ENCODE assay signal across 8 cellular contexts in the genomic region with DNA sequence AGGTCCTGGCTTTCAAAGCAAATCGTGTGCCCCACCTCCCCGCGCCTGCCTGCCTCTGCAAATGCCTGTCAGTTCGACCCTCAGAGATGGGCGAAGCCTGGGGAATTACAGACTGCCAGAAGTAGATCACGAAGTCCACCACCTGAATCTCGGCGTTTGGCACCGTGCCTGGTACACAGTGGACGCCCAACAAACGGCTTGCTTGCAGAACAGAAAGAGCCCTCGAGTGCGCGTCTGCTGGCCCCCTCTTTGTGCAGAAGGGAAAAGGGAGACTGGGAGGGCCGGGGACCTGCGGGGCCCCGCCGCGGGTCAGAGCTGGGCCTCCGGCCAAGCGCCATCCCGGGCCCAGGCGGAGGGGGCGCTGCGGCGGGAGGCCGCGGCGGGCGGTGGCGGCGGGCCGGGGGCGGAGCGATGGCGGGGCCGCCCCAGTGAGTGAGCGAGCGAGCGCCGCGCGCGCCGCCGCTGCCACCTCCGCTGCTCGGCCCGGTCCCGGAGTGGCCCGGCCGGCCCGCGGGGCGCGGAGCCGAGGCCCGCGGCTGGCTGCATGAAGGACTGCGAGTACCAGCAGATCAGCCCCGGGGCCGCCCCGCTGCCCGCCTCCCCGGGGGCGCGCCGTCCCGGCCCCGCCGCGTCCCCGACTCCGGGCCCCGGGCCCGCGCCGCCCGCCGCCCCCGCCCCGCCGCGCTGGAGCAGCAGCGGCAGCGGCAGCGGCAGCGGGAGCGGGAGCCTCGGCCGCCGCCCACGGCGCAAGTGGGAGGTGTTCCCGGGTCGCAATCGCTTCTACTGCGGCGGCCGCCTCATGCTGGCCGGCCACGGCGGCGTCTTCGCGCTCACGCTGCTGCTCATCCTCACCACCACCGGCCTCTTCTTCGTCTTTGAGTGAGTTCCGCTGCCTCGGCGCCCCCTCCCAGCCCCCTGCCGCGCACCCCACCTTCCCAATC. TPM values are rescaled to one million over a fixed set of nuclear protein-coding genes. Genes with fewer than 3 reads are reported as not detected.
DNase-seq lines count a peak whose midpoint lies in the region; ATAC-seq and TF ChIP-seq lines count a peak whose summit lies in the region.

Gene ZDHHC18, plus strand, starts transcription at position 428 of the 941 bp plus-strand sequence. Its CDS starts 117 bp downstream, at position 545.

- CTCF ChIA-PET in HCT116 (lab: Charles Lee) = interaction anchor here (0.7 to 2.1 kb wide), 2 partner anchors 17 to 45 kb away, joined by 3 to 6 read pairs; no protein-coding TSS in a partner anchor

- peak in 2 of 3 experiments; percentile 31 to 47; a peak in 3 of 6 replicates for TF ChIP-seq CTCF in HCT116 (IDR thresholded peaks at IDR 0.05 in 2 of 3, conservative IDR thresholded peaks at IDR 0.05 in 1 of 3; ENCODE audit: borderline replicate concordance in 1 of 3, insufficient read depth in 1 of 3, low read depth in 2 of 3, low read length in 2 of 3)

- H3K36me3 ChIP-seq in HCT116 (ENCODE audit: control insufficient read depth in 1 of 2, insufficient read depth in 2 of 2, low read length in 2 of 2) (peaks cover 0 to 7% of the 10 kb centered on the region in 2 experiments; a peak in 1 of 4 replicates), iPS-20b (ENCODE audit: insufficient read depth, low read depth, low read length) (peaks cover 11% of the 10 kb centered on the region)

- DNase-seq in HCT116 (ENCODE audit: low read depth, low spot score) = no peak
- peak; percentile 67 for DNase-seq in NCI-H1092 treated with DMSO at 0.1 percent for 48 hours (lab: John Stamatoyannopoulos, UW)
- DNase-seq in UCSD-AML1 (lab: John Stamatoyannopoulos, UW; ENCODE audit: unreplicated experiment) = peak; percentile 73
- DNase-seq in T47D (ENCODE audit: low read depth in 1 of 2, low spot score in 1 of 2) = peak; percentile 56 to 59

- intact Hi-C loops in HCT116 (cut with micrococcal nuclease) = no loop called here

- H3K27me3 ChIP-seq in HCT116 (ENCODE audit: insufficient read depth, low read length) (no peaks in the 10 kb centered on the region), iPS-20b (ENCODE audit: insufficient read depth, low read length) (no peaks in the 10 kb centered on the region)

- no peaks in the 10 kb centered on the region for H3K9me2 ChIP-seq in HCT116 (ENCODE audit: insufficient read depth)

- BruUV-seq in HCT116 (replicated peaks; lab: Mats Ljungman, UMichigan) = no TSS peak

- in situ Hi-C loops in T47D (cut with HindIII; ENCODE audit: low pct_unique_long_range_greater_than_20kb, low sequenced_read_pairs) = no loop called here

- peaks cover 44% of the 10 kb centered on the region for H3K79me2 ChIP-seq in HCT116 (ENCODE audit: insufficient read depth, low read length)

- TF ChIP-seq POLR2A in GM10847 (IDR thresholded peaks at IDR 0.05; ENCODE audit: extremely low read depth, insufficient read length) (peak; percentile 75), HCT116 (IDR thresholded peaks at IDR 0.05; ENCODE audit: borderline replicate concordance, extremely low read depth, insufficient read depth, insufficient read length) (peak; percentile 82)

- H3K9ac ChIP-seq in HCT116 (ENCODE audit: low read length) (peak within 1 kb of the TSS; percentile 69), iPS-20b (ENCODE audit: low read depth, low read length) (peak within 1 kb of the TSS; percentile 79; the same call in 1 of the 2 replicates)

- H3K27ac ChIP-seq in HCT116 (ENCODE audit: low read depth, low read length) (peak within 1 kb of the TSS; percentile 71), iPS-20b (ENCODE audit: low read length) (no peak within 1 kb of the TSS), skin epidermis (peak within 1 kb of the TSS; percentile 73 to 96 (median 84))

- no peaks in the 10 kb centered on the region for H3K9me3 ChIP-seq in HCT116 (ENCODE audit: control insufficient read depth in 1 of 2, insufficient read depth in 1 of 2, low read depth in 1 of 2, low read length in 2 of 2)
- no peaks in the 10 kb centered on the region for H3K9me3 ChIP-seq in iPS-20b (ENCODE audit: insufficient read depth, low read depth, low read length)

- ATAC-seq in HCT116 (peak; percentile 89), GM18873 (IDR thresholded peaks at IDR 0.05; ENCODE audit: low FRiP score, unreplicated experiment) (no peak)

- H3K4me1 ChIP-seq in HCT116 (ENCODE audit: control insufficient read depth in 1 of 2, insufficient read depth in 2 of 2, low read length in 2 of 2) (peaks cover 23 to 43% of the 10 kb centered on the region in 2 experiments), iPS-20b (ENCODE audit: insufficient read depth, low read length) (peaks cover 5% of the 10 kb centered on the region; the same call in 1 of the 2 replicates)

- RAD21 ChIA-PET in HCT116 (lab: Charles Lee; ENCODE audit: low non-redundant PET in 1 of 2, low total read pairs in 2 of 2, uncharacterized antibody in 2 of 2, unreplicated experiment in 2 of 2) = no interaction called here

- H3K4me2 ChIP-seq in HCT116 (ENCODE audit: low read length) = peak within 1 kb of the TSS; percentile 92

- peak within 1 kb of the TSS; percentile 99 for H2AFZ ChIP-seq in HCT116 (ENCODE audit: low read depth, low read length, poor library complexity, severe bottlenecking)

- H3K4me3 ChIP-seq in HCT116 (replicated peaks in 1 of 2; ENCODE audit: low read depth in 1 of 2, low read length in 2 of 2) (peak within 1 kb of the TSS; percentile 67 to 70), iPS-20b (ENCODE audit: low read length) (peak within 1 kb of the TSS; percentile 82), skin epidermis (peak within 1 kb of the TSS; percentile 63 to 79 (median 72))

- H4K20me1 ChIP-seq in HCT116 (ENCODE audit: insufficient read depth) = no peaks in the 10 kb centered on the region

- TF ChIP-seq RAD21 in HCT116 (IDR thresholded peaks at IDR 0.05; ENCODE audit: low read depth) = no peak

- POLR2A ChIA-PET in HCT116 (lab: Charles Lee) = no interaction called here

TF ChIP-seq in HCT116, 20 proteins besides CTCF, POLR2A, EP300 and RAD21:
- TF ChIP-seq, protein P1, sequence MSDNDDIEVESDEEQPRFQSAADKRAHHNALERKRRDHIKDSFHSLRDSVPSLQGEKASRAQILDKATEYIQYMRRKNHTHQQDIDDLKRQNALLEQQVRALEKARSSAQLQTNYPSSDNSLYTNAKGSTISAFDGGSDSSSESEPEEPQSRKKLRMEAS (IDR thresholded peaks at IDR 0.05) = 0 out of 2 replicates have a peak, but pooled peaks have one; percentile 24
- TF ChIP-seq ATF3 (IDR thresholded peaks at IDR 0.05) (no peak), ZNF274 (IDR thresholded peaks at IDR 0.05; ENCODE audit: low read depth, low read length) (no peak), SRF (IDR thresholded peaks at IDR 0.05; ENCODE audit: low read depth) (no peak), YY1 (IDR thresholded peaks at IDR 0.05; ENCODE audit: extremely low read depth, insufficient replicate concordance, low read depth, low read length) (peak; percentile 74), ELF1 (IDR thresholded peaks at IDR 0.05; ENCODE audit: borderline replicate concordance, low read depth) (no peak), POLR2AphosphoS5 (IDR thresholded peaks at IDR 0.05; ENCODE audit: low read depth, low read length) (peak; percentile 76), EGR1 (IDR thresholded peaks at IDR 0.05; ENCODE audit: low read depth) (no peak), EZH2 (IDR thresholded peaks at IDR 0.05) (no peak), JUND (IDR thresholded peaks at IDR 0.05) (no peak), FOSL1 (IDR thresholded peaks at IDR 0.05; ENCODE audit: low read depth) (no peak), CBX3 (IDR thresholded peaks at IDR 0.05; ENCODE audit: low read depth) (0 out of 2 replicates have a peak, but pooled peaks have one; percentile 35), ZFX (IDR thresholded peaks at IDR 0.05) (peak; percentile 62)
TF ChIP-seq in HCT116: peak in this region for 5.

RNA-seq across cellular contexts. Expression of gene ZDHHC18, which starts in this region (rescaled TPM):
- total RNA-seq in HCT116 (2021; ENCODE audit: unreplicated experiment) = 24.4 TPM
- 30.7 and 39.9 TPM in 2 replicates for polyA plus RNA-seq in HCT116 (2012)
